In the genomic region with DNA sequence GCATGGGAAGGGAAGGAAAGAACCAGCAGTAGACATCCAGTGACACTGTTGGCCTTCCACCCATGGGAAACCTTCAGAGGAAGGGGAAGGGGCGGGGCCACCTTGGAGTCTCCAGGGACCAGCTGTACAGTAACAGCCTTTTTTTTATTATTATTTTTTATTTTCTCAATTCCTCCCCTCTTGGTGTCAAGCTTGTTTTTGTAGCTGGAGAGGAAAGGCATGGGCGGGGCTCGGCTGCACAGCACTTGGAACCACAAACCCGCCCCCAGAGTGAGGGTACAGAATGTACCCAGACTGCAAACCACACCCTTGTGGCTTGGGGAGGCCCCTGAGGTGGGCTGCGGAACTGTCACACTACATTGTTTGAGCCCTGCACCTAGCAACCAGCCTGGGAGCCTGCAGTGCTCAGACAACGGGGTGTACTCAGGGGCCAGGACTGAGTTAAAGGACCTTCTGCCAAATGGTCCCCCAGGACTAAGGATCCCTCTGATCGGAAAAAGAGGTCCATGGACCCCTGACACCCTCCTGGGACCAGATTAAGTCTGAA, we compare ENCODE assay signal across 1 cellular context.
TF ChIP-seq lines count a peak whose summit lies in the region.

No MANE protein-coding gene starts in this region.

TF ChIP-seq in endothelial cell of umbilical vein, 7 proteins besides CTCF, POLR2A, EP300 and RAD21:
- TF ChIP-seq GATA2 (IDR thresholded peaks at IDR 0.05; ENCODE audit: insufficient read depth, insufficient read length, low read depth, low read length): no peak
- TF ChIP-seq POLR2AphosphoS5 (IDR thresholded peaks at IDR 0.05; ENCODE audit: insufficient read depth, low read depth, low read length): no peak
- TF ChIP-seq EZH2 (IDR thresholded peaks at IDR 0.05; ENCODE audit: borderline replicate concordance, low read depth, low read length, severe bottlenecking): no peak
- TF ChIP-seq JUN (IDR thresholded peaks at IDR 0.05; ENCODE audit: borderline replicate concordance, insufficient read depth, insufficient read length, low read depth): no peak
